35 cellular contexts compared by ENCODE assay signal in genomic region chrX:137878401-137878800, GRCh38.
"Had no signal": no experiment of that assay in that cellular context is flagged by ENCODE, and none has a peak within 500 bp of the region (broad histone marks: within the 10 kb centered on the region; RNA-seq: fewer than 3 reads in every experiment).

No MANE protein-coding gene starts in this region.

- DNase-seq: activated effector memory CD4-positive, alpha-beta T cell treated with anti-CD3 and anti-CD28 coated beads, Interleukin-2, amount 50 U/mL, for 16 hours; activated effector memory CD4-positive, alpha-beta T cell treated with Interleukin-2 at 50 U/mL for 16 hours; activated gamma-delta T cell; activated gamma-delta T cell treated with Interleukin-2 at 50 U/mL for 16 hours; activated naive CD4-positive, alpha-beta T cell; activated naive CD4-positive, alpha-beta T cell treated with anti-CD3 and anti-CD28 coated beads for 36 hours; activated naive CD4-positive, alpha-beta T cell treated with anti-CD3 and anti-CD28 coated beads, Interleukin-2, amount 10 ng/mL, durations not matched to agents 7 days and 5 days; activated naive CD4-positive, alpha-beta T cell treated with anti-CD3 and anti-CD28 coated beads, Interleukin-2, amount 50 U/mL, for 16 hours; activated naive CD4-positive, alpha-beta T cell treated with Interleukin-2 at 50 U/mL for 16 hours; activated naive CD8-positive, alpha-beta T cell treated with anti-CD3 and anti-CD28 coated beads for 36 hours; activated naive CD8-positive, alpha-beta T cell treated with anti-CD3 and anti-CD28 coated beads, Interleukin-2, amount 10 ng/mL, durations not matched to agents 7 days and 5 days; activated naive CD8-positive, alpha-beta T cell treated with anti-CD3 and anti-CD28 coated beads, Interleukin-2, amount 50 U/mL, for 24 hours; activated T-cell treated with anti-CD3 and anti-CD28 coated beads, Interleukin-2, amount 50 U/mL, for 1 hour; activated T-cell treated with anti-CD3 and anti-CD28 coated beads, Interleukin-2, amount 50 U/mL, for 24 hours; activated T-cell treated with anti-CD3 and anti-CD28 coated beads, Interleukin-2, amount 50 U/mL, for 4 hours; activated T-cell treated with anti-CD3 and anti-CD28 coated beads, Interleukin-2, amount 50 U/mL, for 48 hours; activated T-cell treated with anti-CD3 and anti-CD28 coated beads, Interleukin-2, amount 50 U/mL, for 72 hours; adrenal gland; amniotic stem cell; amygdala; anterior cingulate cortex; aorta; body of pancreas; brain microvascular endothelial cell; caudate nucleus; central memory CD4-positive, alpha-beta T cell; cerebellar nuclear complex had no signal

- H3K4me1 Mint-ChIP-seq: activated naive CD4-positive, alpha-beta T cell treated with anti-CD3 and anti-CD28 coated beads, Interleukin-2, amount 10 ng/mL, durations not matched to agents 7 days and 5 days; activated naive CD4-positive, alpha-beta T cell treated with anti-CD3 and anti-CD28 coated beads, Interleukin-2, amount 50 U/mL, for 24 hours; activated naive CD8-positive, alpha-beta T cell treated with anti-CD3 and anti-CD28 coated beads for 36 hours; activated naive CD8-positive, alpha-beta T cell treated with anti-CD3 and anti-CD28 coated beads, Interleukin-2, amount 10 ng/mL, durations not matched to agents 7 days and 5 days; activated naive CD8-positive, alpha-beta T cell treated with anti-CD3 and anti-CD28 coated beads, Interleukin-2, amount 50 U/mL, for 24 hours; activated T-helper 17 cell treated with anti-CD3 and anti-CD28 coated beads, Interleukin-2, amount 50 U/mL, for 72 hours; brain; central memory CD8-positive, alpha-beta T cell had no signal

- H3K27ac Mint-ChIP-seq: activated naive CD4-positive, alpha-beta T cell treated with anti-CD3 and anti-CD28 coated beads for 36 hours; activated naive CD4-positive, alpha-beta T cell treated with anti-CD3 and anti-CD28 coated beads, Interleukin-2, amount 10 ng/mL, durations not matched to agents 7 days and 5 days; activated naive CD4-positive, alpha-beta T cell treated with anti-CD3 and anti-CD28 coated beads, Interleukin-2, amount 50 U/mL, for 24 hours; activated naive CD4-positive, alpha-beta T cell treated with anti-CD3 and anti-CD28 coated beads, Interleukin-2, amount 50 U/mL, for 72 hours; activated naive CD8-positive, alpha-beta T cell; activated naive CD8-positive, alpha-beta T cell treated with anti-CD3 and anti-CD28 coated beads for 36 hours; activated naive CD8-positive, alpha-beta T cell treated with anti-CD3 and anti-CD28 coated beads, Interleukin-2, amount 10 ng/mL, durations not matched to agents 7 days and 5 days; activated naive CD8-positive, alpha-beta T cell treated with anti-CD3 and anti-CD28 coated beads, Interleukin-2, amount 50 U/mL, for 24 hours; activated T-cell treated with anti-CD3 and anti-CD28 coated beads, Interleukin-2, amount 50 U/mL, for 24 hours; activated T-cell treated with anti-CD3 and anti-CD28 coated beads, Interleukin-2, amount 50 U/mL, for 72 hours; activated T-helper 1 cell treated with anti-CD3 and anti-CD28 coated beads, Interleukin-12 subunit alpha, Interleukin-12 subunit beta, Interleukin-2, Interleukin-4 antibody, amounts not matched to agents 30 ng/mL and 10 ng/mL and 1 ng/mL, durations not matched to agents 14 hours and 24 hours and 36 hours; activated T-helper 17 cell treated with anti-CD3 and anti-CD28 coated beads, Interleukin-2, amount 50 U/mL, for 72 hours; activated T-helper 2 cell treated with anti-CD3 and anti-CD28 coated beads, Interferon-gamma antibody, Interleukin-2, Interleukin-4, amounts not matched to agents 10 μg/mL and 5 μg/mL and 100 μg/mL, durations not matched to agents 14 hours and 24 hours and 36 hours had no signal

- H3K27me3 Mint-ChIP-seq: activated naive CD4-positive, alpha-beta T cell treated with anti-CD3 and anti-CD28 coated beads, Interleukin-2, amount 10 ng/mL, durations not matched to agents 7 days and 5 days; activated naive CD8-positive, alpha-beta T cell; activated naive CD8-positive, alpha-beta T cell treated with anti-CD3 and anti-CD28 coated beads for 36 hours; activated naive CD8-positive, alpha-beta T cell treated with anti-CD3 and anti-CD28 coated beads, Interleukin-2, amount 10 ng/mL, durations not matched to agents 7 days and 5 days; activated T-helper 17 cell treated with anti-CD3 and anti-CD28 coated beads, Interleukin-2, amount 50 U/mL, for 72 hours; brain; central memory CD8-positive, alpha-beta T cell had no signal

- H3K4me3 Mint-ChIP-seq: activated naive CD4-positive, alpha-beta T cell treated with anti-CD3 and anti-CD28 coated beads for 36 hours; activated naive CD4-positive, alpha-beta T cell treated with anti-CD3 and anti-CD28 coated beads, Interleukin-2, amount 10 ng/mL, durations not matched to agents 7 days and 5 days; activated naive CD4-positive, alpha-beta T cell treated with anti-CD3 and anti-CD28 coated beads, Interleukin-2, amount 50 U/mL, for 24 hours; activated naive CD8-positive, alpha-beta T cell; activated naive CD8-positive, alpha-beta T cell treated with anti-CD3 and anti-CD28 coated beads for 36 hours; activated naive CD8-positive, alpha-beta T cell treated with anti-CD3 and anti-CD28 coated beads, Interleukin-2, amount 10 ng/mL, durations not matched to agents 7 days and 5 days; activated naive CD8-positive, alpha-beta T cell treated with anti-CD3 and anti-CD28 coated beads, Interleukin-2, amount 50 U/mL, for 24 hours; activated T-cell treated with anti-CD3 and anti-CD28 coated beads, Interleukin-2, amount 50 U/mL, for 24 hours; activated T-cell treated with anti-CD3 and anti-CD28 coated beads, Interleukin-2, amount 50 U/mL, for 4 hours; activated T-cell treated with anti-CD3 and anti-CD28 coated beads, Interleukin-2, amount 50 U/mL, for 72 hours; activated T-helper 1 cell treated with anti-CD3 and anti-CD28 coated beads, Interleukin-12 subunit alpha, Interleukin-12 subunit beta, Interleukin-2, Interleukin-4 antibody, amounts not matched to agents 30 ng/mL and 10 ng/mL and 1 ng/mL, durations not matched to agents 14 hours and 24 hours and 36 hours; activated T-helper 17 cell treated with anti-CD3 and anti-CD28 coated beads, Interleukin-2, amount 50 U/mL, for 72 hours; brain; central memory CD8-positive, alpha-beta T cell had no signal

- H3K36me3 Mint-ChIP-seq: activated naive CD4-positive, alpha-beta T cell treated with anti-CD3 and anti-CD28 coated beads, Interleukin-2, amount 10 ng/mL, durations not matched to agents 7 days and 5 days; activated naive CD4-positive, alpha-beta T cell treated with anti-CD3 and anti-CD28 coated beads, Interleukin-2, amount 50 U/mL, for 24 hours; activated naive CD4-positive, alpha-beta T cell treated with anti-CD3 and anti-CD28 coated beads, Interleukin-2, amount 50 U/mL, for 72 hours; activated naive CD8-positive, alpha-beta T cell; activated naive CD8-positive, alpha-beta T cell treated with anti-CD3 and anti-CD28 coated beads for 36 hours; activated naive CD8-positive, alpha-beta T cell treated with anti-CD3 and anti-CD28 coated beads, Interleukin-2, amount 10 ng/mL, durations not matched to agents 7 days and 5 days; brain had no signal

- H3K9me3 Mint-ChIP-seq: activated naive CD4-positive, alpha-beta T cell treated with anti-CD3 and anti-CD28 coated beads for 36 hours; activated naive CD4-positive, alpha-beta T cell treated with anti-CD3 and anti-CD28 coated beads, Interleukin-2, amount 10 ng/mL, durations not matched to agents 7 days and 5 days; activated naive CD8-positive, alpha-beta T cell treated with anti-CD3 and anti-CD28 coated beads for 36 hours; activated naive CD8-positive, alpha-beta T cell treated with anti-CD3 and anti-CD28 coated beads, Interleukin-2, amount 10 ng/mL, durations not matched to agents 7 days and 5 days; activated naive CD8-positive, alpha-beta T cell treated with anti-CD3 and anti-CD28 coated beads, Interleukin-2, amount 50 U/mL, for 24 hours; activated T-cell treated with anti-CD3 and anti-CD28 coated beads, Interleukin-2, amount 50 U/mL, for 24 hours; activated T-helper 17 cell treated with anti-CD3 and anti-CD28 coated beads, Interleukin-2, amount 50 U/mL, for 72 hours had no signal
